Comparison of ENCODE assay signal across 18 cellular contexts in genomic region chr15:70576276-70576675, GRCh38.
"Had no signal": no experiment of that assay in that cellular context is flagged by ENCODE, and none has a peak within 500 bp of the region (broad histone marks: within the 10 kb centered on the region; RNA-seq: fewer than 3 reads in every experiment).

No MANE protein-coding gene starts in this region.

- DNase-seq: dorsolateral prefrontal cortex; effector CD4-positive, alpha-beta T cell; left ventricle myocardium superior; lower lobe of right lung; naive thymus-derived CD8-positive, alpha-beta T cell; pancreas; retina; small intestine; stimulated activated CD4-positive, alpha-beta T cell treated with anti-CD3 and anti-CD28 coated beads, Interleukin-15, amount 100 ng/mL, for 24 hours; stimulated activated CD4-positive, alpha-beta T cell treated with anti-CD3 and anti-CD28 coated beads, Interleukin-2, amount 100 ng/mL, for 48 hours; stimulated activated naive CD4-positive, alpha-beta T cell; stimulated activated naive CD8-positive, alpha-beta T cell treated with anti-CD3 and anti-CD28 coated beads, Interleukin-15, amount 100 ng/mL, for 72 hours; transverse colon had no signal

- H3K4me1 ChIP-seq: lower lobe of right lung, pancreas, transverse colon had no signal

- H3K27ac Mint-ChIP-seq: stimulated activated naive CD8-positive, alpha-beta T cell treated with anti-CD3 and anti-CD28 coated beads, Interleukin-15, amount 100 ng/mL, for 72 hours had no signal

- H3K27me3 Mint-ChIP-seq: naive thymus-derived CD8-positive, alpha-beta T cell; stimulated activated naive CD8-positive, alpha-beta T cell treated with anti-CD3 and anti-CD28 coated beads, Interleukin-15, amount 100 ng/mL, for 72 hours had no signal

- H3K9me3 ChIP-seq: lower lobe of right lung, neutrophil, pancreas, suprapubic skin, transverse colon had no signal

- H3K27ac ChIP-seq: dorsolateral prefrontal cortex, lower lobe of right lung, neutrophil, pancreas, suprapubic skin, transverse colon had no signal

- H3K36me3 ChIP-seq: lower lobe of right lung, neutrophil, pancreas, suprapubic skin, transverse colon had no signal

- FAIRE-seq: colon, frontal cortex, keratinocyte, pancreas, small intestine had no signal

- H3K27me3 ChIP-seq: neutrophil, pancreas, transverse colon had no signal

- H3K4me3 ChIP-seq: dorsolateral prefrontal cortex, lower lobe of right lung, pancreas, suprapubic skin, transverse colon had no signal

- ATAC-seq: left ventricle myocardium superior; lower lobe of right lung; naive thymus-derived CD8-positive, alpha-beta T cell; pancreas; stimulated activated naive CD8-positive, alpha-beta T cell treated with anti-CD3 and anti-CD28 coated beads, Interleukin-15, amount 100 ng/mL, for 72 hours had no signal

- H3K4me3 Mint-ChIP-seq: naive thymus-derived CD8-positive, alpha-beta T cell; stimulated activated naive CD8-positive, alpha-beta T cell treated with anti-CD3 and anti-CD28 coated beads, Interleukin-15, amount 100 ng/mL, for 72 hours had no signal
